8 cellular contexts compared by ENCODE assay signal in the genomic region with DNA sequence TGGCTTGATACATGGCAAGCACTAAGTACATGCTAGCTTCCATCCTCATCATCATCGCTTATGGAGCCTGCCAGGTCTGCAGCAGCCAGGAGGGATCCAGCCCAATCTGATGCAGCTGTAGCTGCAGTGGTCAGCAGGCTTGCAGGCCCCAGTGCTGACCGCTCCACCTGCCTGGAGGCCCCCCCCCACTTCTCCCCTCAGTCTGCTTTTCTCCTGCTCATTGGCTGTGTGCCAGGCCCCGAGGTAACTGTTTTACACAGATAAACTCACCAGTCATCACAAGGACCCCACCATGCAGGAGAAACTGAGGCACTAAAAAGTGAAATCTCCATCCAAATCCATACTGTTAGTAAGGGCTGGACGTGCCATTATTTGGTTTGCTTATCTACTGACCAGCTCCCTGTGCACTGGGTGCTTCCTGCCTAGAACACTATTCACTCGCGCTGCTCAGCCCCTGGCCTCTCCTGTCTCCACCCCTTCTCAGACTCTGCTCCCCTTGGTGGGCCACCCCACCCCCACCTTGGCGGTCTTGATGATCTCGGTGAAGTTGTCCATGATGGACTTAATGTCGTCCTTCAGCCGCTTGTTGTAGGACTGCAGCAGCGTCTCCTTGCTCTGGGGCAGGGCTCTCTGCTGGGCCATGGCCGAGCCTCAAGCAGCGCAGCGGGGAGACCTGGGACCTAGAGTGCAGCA. TPM values are rescaled to one million over a fixed set of nuclear protein-coding genes. Genes with fewer than 3 reads are reported as not detected.
DNase-seq lines count a peak whose midpoint lies in the region; ATAC-seq, FAIRE-seq and TF ChIP-seq lines count a peak whose summit lies in the region.

No MANE protein-coding gene starts in this region.

- no peak overlapping the region for H4K8ac ChIP-seq in mesenchymal stem cell (ENCODE audit: low read length)

- no peak overlapping the region for H2AFZ ChIP-seq in astrocyte (ENCODE audit: low read depth, low read length)
- H2AFZ ChIP-seq in mesenchymal stem cell (ENCODE audit: low read depth, low read length) = no peak overlapping the region

- no peak overlapping the region for H3K27ac Mint-ChIP-seq in astrocyte (ENCODE audit: unreplicated experiment)

- H4K20me1 ChIP-seq in astrocyte (ENCODE audit: insufficient read depth, low read length) = peaks cover 51% of the 10 kb centered on the region

- H3K23ac ChIP-seq in mesenchymal stem cell (ENCODE audit: low read length in 2 of 2) = no peak overlapping the region

- TF ChIP-seq CTCF in astrocyte (IDR thresholded peaks at IDR 0.05; ENCODE audit: insufficient read depth, low read depth, low read length) (no peak), D721Med (IDR thresholded peaks at IDR 0.05; ENCODE audit: insufficient read depth, missing control alignments) (no peak)

- H3K36me3 ChIP-seq in astrocyte (ENCODE audit: insufficient read depth, low read length) = peaks cover 37% of the 10 kb centered on the region
- peaks cover 70 to 74% of the 10 kb centered on the region in 2 experiments for H3K36me3 ChIP-seq in mesenchymal stem cell (ENCODE audit: control insufficient read depth in 1 of 2, insufficient read depth in 2 of 2, low read depth in 1 of 2, low read length in 2 of 2)

- no peak overlapping the region for H3K4ac ChIP-seq in mesenchymal stem cell (ENCODE audit: low read depth in 1 of 2, low read length in 2 of 2)

- H3K27me3 ChIP-seq in right cardiac atrium (ENCODE audit: control insufficient read depth, insufficient read depth) (no peaks in the 10 kb centered on the region), astrocyte (ENCODE audit: insufficient read depth, low read length) (no peaks in the 10 kb centered on the region), mesenchymal stem cell (ENCODE audit: control insufficient read depth in 1 of 2, insufficient read depth in 1 of 2, low read length in 2 of 2) (no peaks in the 10 kb centered on the region)

- peak overlapping the region; percentile 100 for H3K9ac ChIP-seq in astrocyte (ENCODE audit: low read length)
- H3K9ac ChIP-seq in mesenchymal stem cell (ENCODE audit: low read length) = peak overlapping the region; percentile 100

- peaks cover 21% of the 10 kb centered on the region for H3K4me1 Mint-ChIP-seq in astrocyte (ENCODE audit: low read depth, unreplicated experiment)

- ATAC-seq in right cardiac atrium (no peak), GM21529 (IDR thresholded peaks at IDR 0.05; ENCODE audit: unreplicated experiment) (no peak), GM19395 (IDR thresholded peaks at IDR 0.05; ENCODE audit: unreplicated experiment) (no peak)

- WGBS in right cardiac atrium = 65% methylated on average over 14 of the region's 14 CpGs
- 87% methylated on average over 14 of the region's 14 CpGs for WGBS in mesenchymal stem cell

- no peak overlapping the region for H2BK5ac ChIP-seq in mesenchymal stem cell (ENCODE audit: low read depth, low read length, poor library complexity, severe bottlenecking)

- H2BK12ac ChIP-seq in mesenchymal stem cell (ENCODE audit: low read length in 2 of 2) = no peak overlapping the region

- H3K9me3 ChIP-seq in right cardiac atrium (ENCODE audit: control insufficient read depth, low read length) (no peaks in the 10 kb centered on the region), astrocyte (ENCODE audit: insufficient read depth, low read depth, low read length) (no peaks in the 10 kb centered on the region), mesenchymal stem cell (ENCODE audit: control insufficient read depth, low read length) (no peaks in the 10 kb centered on the region)

- no peak overlapping the region for H4K91ac ChIP-seq in mesenchymal stem cell (ENCODE audit: low read length)

- H3K36me3 Mint-ChIP-seq in astrocyte (ENCODE audit: low read depth, unreplicated experiment) = peaks cover 25% of the 10 kb centered on the region

- no peak overlapping the region for H2BK120ac ChIP-seq in mesenchymal stem cell (ENCODE audit: low read depth, low read length)

- peak overlapping the region; percentile 15 for H3K27ac ChIP-seq in right cardiac atrium (ENCODE audit: low read length)
- no peak overlapping the region for H3K27ac ChIP-seq in astrocyte (ENCODE audit: low read depth, low read length)
- H3K27ac ChIP-seq in mesenchymal stem cell (ENCODE audit: low read length, poor library complexity, severe bottlenecking) = peak overlapping the region; percentile 19

- H3K4me2 ChIP-seq in astrocyte (ENCODE audit: low read length) = peak overlapping the region; percentile 90
- H3K4me2 ChIP-seq in mesenchymal stem cell (ENCODE audit: low read length, poor library complexity, severe bottlenecking) = peak overlapping the region; percentile 67

- no peak overlapping the region for H2BK15ac ChIP-seq in mesenchymal stem cell (ENCODE audit: low read depth, poor library complexity, severe bottlenecking)

- H3K14ac ChIP-seq in mesenchymal stem cell (ENCODE audit: low read length in 2 of 2) = peak overlapping the region in 1 of 2 experiments; percentile 12

- H3K9me3 Mint-ChIP-seq in astrocyte (ENCODE audit: unreplicated experiment) = no peaks in the 10 kb centered on the region

- no peak overlapping the region for H2AK5ac ChIP-seq in mesenchymal stem cell (ENCODE audit: low read length, severe bottlenecking)

- H3K4me1 ChIP-seq in right cardiac atrium (ENCODE audit: control insufficient read depth, insufficient read depth, low read length) = peaks cover 11% of the 10 kb centered on the region
- H3K4me1 ChIP-seq in astrocyte (ENCODE audit: insufficient read depth, low read length) = peaks cover 23% of the 10 kb centered on the region
- H3K4me1 ChIP-seq in mesenchymal stem cell (ENCODE audit: control insufficient read depth, insufficient read depth, low read depth, low read length) = peaks cover 25% of the 10 kb centered on the region

- H3K79me2 ChIP-seq in astrocyte (ENCODE audit: insufficient read depth, low read length) = peaks cover 59% of the 10 kb centered on the region

- no peak for FAIRE-seq in astrocyte (lab: Jason Lieb, UNC)
- no peak for FAIRE-seq in D721Med (lab: Jason Lieb, UNC)

- H3K79me1 ChIP-seq in mesenchymal stem cell (replicated peaks; ENCODE audit: low read length, poor library complexity, severe bottlenecking) = peaks cover 41% of the 10 kb centered on the region

- H3K18ac ChIP-seq in mesenchymal stem cell (ENCODE audit: low read depth in 1 of 2, low read length in 2 of 2) = peak overlapping the region in 1 of 2 experiments; percentile 37

- H3K4me3 Mint-ChIP-seq in astrocyte (ENCODE audit: unreplicated experiment) = peak overlapping the region; percentile 91

- no peak overlapping the region for H3K4me3 ChIP-seq in right cardiac atrium (ENCODE audit: low read length)
- peak overlapping the region; percentile 98 for H3K4me3 ChIP-seq in astrocyte (ENCODE audit: insufficient read depth, low read depth, low read length)
- H3K4me3 ChIP-seq in mesenchymal stem cell (ENCODE audit: insufficient read depth in 1 of 2, low read depth in 1 of 2, low read length in 2 of 2) = peak overlapping the region; percentile 35 to 99

- H3K27me3 Mint-ChIP-seq in astrocyte (ENCODE audit: low read depth, unreplicated experiment) = no peaks in the 10 kb centered on the region

- DNase-seq in right cardiac atrium (peak in 2 of 3 donors; percentile 52 to 76), cardiac septum (ENCODE audit: low spot score) (no peak), astrocyte (ENCODE audit: low read depth) (no peak), mesenchymal stem cell (no peak), T1000 (lab: John Stamatoyannopoulos, UW) (no peak), D721Med (ENCODE audit: insufficient read length, low spot score) (no peak)

- intact Hi-C loops in right cardiac atrium (cut with DNase I) = no loop called here
- intact Hi-C loops in cardiac septum (cut with DNase I) = no loop called here

RNA-seq across cellular contexts. Expression of a gene that starts 1.8 kb away (rescaled TPM):
- 10 to 100 TPM; 19.0 to 22.7 (median 20.6) TPM for total RNA-seq in right cardiac atrium
- polyA plus RNA-seq in right cardiac atrium = 15.2 TPM
- total RNA-seq in cardiac septum = 20.2 TPM
- 25.2 and 28.8 TPM in 2 replicates for total RNA-seq in astrocyte
- polyA plus RNA-seq in mesenchymal stem cell (2013, experiment 1 of 2) = 17.8 TPM
- polyA plus RNA-seq in mesenchymal stem cell (2013, experiment 2 of 2) = 17.7 TPM

RNA-seq across cellular contexts. Expression of a gene that starts 1.9 kb away (rescaled TPM):
- 1,000 to 10,000 TPM in 3 of 4 donors, 100 to 1,000 TPM in 1; 973 to 1,213 (median 1,047) TPM for total RNA-seq in right cardiac atrium
- 1,455 TPM for polyA plus RNA-seq in right cardiac atrium
- total RNA-seq in cardiac septum = 761 TPM
- 1,213 and 1,364 TPM in 2 replicates for total RNA-seq in astrocyte
- polyA plus RNA-seq in mesenchymal stem cell (2013, experiment 1 of 2) = 1,924 TPM
- polyA plus RNA-seq in mesenchymal stem cell (2013, experiment 2 of 2) = 1,950 TPM

RNA-seq across cellular contexts. Expression of a gene that starts 10.1 kb away (rescaled TPM):
- total RNA-seq in right cardiac atrium (10 to 100 TPM; 34.0 to 54.4 (median 43.1) TPM), cardiac septum (58.7 TPM), astrocyte (35.7 and 35.9 TPM in 2 replicates)
- polyA plus RNA-seq in right cardiac atrium = 98.8 TPM
- 30.0 TPM for polyA plus RNA-seq in mesenchymal stem cell (2013, experiment 1 of 2)
- 30.1 TPM for polyA plus RNA-seq in mesenchymal stem cell (2013, experiment 2 of 2)

RNA-seq across cellular contexts. Expression of a gene that starts 10.2 kb away (rescaled TPM):
- total RNA-seq in right cardiac atrium = 10 to 100 TPM; 10.9 to 13.2 (median 11.9) TPM
- polyA plus RNA-seq in right cardiac atrium = 13.9 TPM
- 14.2 TPM for total RNA-seq in cardiac septum
- 22.2 and 25.1 TPM in 2 replicates for total RNA-seq in astrocyte
- 10.1 TPM for polyA plus RNA-seq in mesenchymal stem cell (2013, experiment 1 of 2)
- 9.7 TPM for polyA plus RNA-seq in mesenchymal stem cell (2013, experiment 2 of 2)

RNA-seq across cellular contexts. Expression of a gene that starts 10.2 kb away (rescaled TPM):
- total RNA-seq in right cardiac atrium = 10 to 100 TPM; 11.3 to 13.3 (median 12.5) TPM
- 23.4 TPM for polyA plus RNA-seq in right cardiac atrium
- total RNA-seq in cardiac septum = 12.5 TPM
- 18.8 and 20.0 TPM in 2 replicates for total RNA-seq in astrocyte
- 23.7 TPM for polyA plus RNA-seq in mesenchymal stem cell (2013, experiment 1 of 2)
- polyA plus RNA-seq in mesenchymal stem cell (2013, experiment 2 of 2) = 24.2 TPM

Comparison
In these comparisons a context has a peak if more than half of its experiments do, and no peak if none do; other contexts are left out.
1. DNase-seq: peak in right cardiac atrium (2 of 3); none in cardiac septum (single experiment), astrocyte (single experiment), mesenchymal stem cell (single experiment), T1000 (single experiment) and D721Med (single experiment).